ENCODE assay signal across 2 cellular contexts in the genomic region with DNA sequence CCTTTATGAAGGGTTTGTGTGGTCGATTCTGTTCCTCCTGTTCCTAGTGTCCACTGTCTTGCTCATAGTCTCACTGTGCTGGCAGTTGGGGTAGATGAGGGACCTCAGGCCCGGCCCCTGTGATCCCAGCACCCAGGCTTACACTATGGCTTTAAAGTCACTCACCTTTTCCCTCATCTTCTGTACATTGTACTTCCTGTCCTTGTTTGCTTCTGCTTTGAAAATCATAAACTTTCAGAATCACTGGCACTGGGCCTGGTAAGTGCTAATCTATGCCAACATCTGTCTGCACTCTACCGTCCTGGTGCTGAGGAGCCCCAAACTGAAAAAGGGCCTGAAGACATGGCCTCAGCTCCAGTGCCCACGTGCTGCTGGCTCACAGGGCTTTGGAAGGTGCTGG.
TF ChIP-seq lines count a peak whose summit lies in the region.

No MANE protein-coding gene starts in this region.

TF ChIP-seq in SK-N-SH treated with all-trans-retinoic acid at 6 μM for 48 hours, 23 proteins besides CTCF, POLR2A, EP300 and RAD21 (continued from another document):
- TF ChIP-seq, protein P1, sequence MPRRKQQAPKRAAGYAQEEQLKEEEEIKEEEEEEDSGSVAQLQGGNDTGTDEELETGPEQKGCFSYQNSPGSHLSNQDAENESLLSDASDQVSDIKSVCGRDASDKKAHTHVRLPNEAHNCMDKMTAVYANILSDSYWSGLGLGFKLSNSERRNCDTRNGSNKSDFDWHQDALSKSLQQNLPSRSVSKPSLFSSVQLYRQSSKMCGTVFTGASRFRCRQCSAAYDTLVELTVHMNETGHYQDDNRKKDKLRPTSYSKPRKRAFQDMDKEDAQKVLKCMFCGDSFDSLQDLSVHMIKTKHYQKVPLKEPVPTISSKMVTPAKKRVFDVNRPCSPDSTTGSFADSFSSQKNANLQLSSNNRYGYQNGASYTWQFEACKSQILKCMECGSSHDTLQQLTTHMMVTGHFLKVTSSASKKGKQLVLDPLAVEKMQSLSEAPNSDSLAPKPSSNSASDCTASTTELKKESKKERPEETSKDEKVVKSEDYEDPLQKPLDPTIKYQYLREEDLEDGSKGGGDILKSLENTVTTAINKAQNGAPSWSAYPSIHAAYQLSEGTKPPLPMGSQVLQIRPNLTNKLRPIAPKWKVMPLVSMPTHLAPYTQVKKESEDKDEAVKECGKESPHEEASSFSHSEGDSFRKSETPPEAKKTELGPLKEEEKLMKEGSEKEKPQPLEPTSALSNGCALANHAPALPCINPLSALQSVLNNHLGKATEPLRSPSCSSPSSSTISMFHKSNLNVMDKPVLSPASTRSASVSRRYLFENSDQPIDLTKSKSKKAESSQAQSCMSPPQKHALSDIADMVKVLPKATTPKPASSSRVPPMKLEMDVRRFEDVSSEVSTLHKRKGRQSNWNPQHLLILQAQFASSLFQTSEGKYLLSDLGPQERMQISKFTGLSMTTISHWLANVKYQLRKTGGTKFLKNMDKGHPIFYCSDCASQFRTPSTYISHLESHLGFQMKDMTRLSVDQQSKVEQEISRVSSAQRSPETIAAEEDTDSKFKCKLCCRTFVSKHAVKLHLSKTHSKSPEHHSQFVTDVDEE (CRISPR knock-in tag; IDR thresholded peaks at IDR 0.05), result no peak
- TF ChIP-seq ESRRG (CRISPR knock-in tag; IDR thresholded peaks at IDR 0.05) (no peak), PPARA (CRISPR knock-in tag; IDR thresholded peaks at IDR 0.05; ENCODE audit: borderline replicate concordance) (no peak), SNAI2 (CRISPR knock-in tag; IDR thresholded peaks at IDR 0.05) (no peak), CREB5 (CRISPR knock-in tag; IDR thresholded peaks at IDR 0.05; ENCODE audit: low read depth) (no peak)

TF ChIP-seq in SK-N-SH, 30 proteins besides CTCF, POLR2A, EP300 and RAD21 (continued from another document):
- TF ChIP-seq GATA2 (CRISPR knock-in tag; IDR thresholded peaks at IDR 0.05) (no peak), TEAD4 (IDR thresholded peaks at IDR 0.05; ENCODE audit: borderline replicate concordance, insufficient read depth) (no peak)
- TF ChIP-seq, protein P2, sequence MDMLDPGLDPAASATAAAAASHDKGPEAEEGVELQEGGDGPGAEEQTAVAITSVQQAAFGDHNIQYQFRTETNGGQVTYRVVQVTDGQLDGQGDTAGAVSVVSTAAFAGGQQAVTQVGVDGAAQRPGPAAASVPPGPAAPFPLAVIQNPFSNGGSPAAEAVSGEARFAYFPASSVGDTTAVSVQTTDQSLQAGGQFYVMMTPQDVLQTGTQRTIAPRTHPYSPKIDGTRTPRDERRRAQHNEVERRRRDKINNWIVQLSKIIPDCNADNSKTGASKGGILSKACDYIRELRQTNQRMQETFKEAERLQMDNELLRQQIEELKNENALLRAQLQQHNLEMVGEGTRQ (IDR thresholded peaks at IDR 0.05; ENCODE audit: borderline replicate concordance, low read depth, low read length), result no peak
